In the genomic region with DNA sequence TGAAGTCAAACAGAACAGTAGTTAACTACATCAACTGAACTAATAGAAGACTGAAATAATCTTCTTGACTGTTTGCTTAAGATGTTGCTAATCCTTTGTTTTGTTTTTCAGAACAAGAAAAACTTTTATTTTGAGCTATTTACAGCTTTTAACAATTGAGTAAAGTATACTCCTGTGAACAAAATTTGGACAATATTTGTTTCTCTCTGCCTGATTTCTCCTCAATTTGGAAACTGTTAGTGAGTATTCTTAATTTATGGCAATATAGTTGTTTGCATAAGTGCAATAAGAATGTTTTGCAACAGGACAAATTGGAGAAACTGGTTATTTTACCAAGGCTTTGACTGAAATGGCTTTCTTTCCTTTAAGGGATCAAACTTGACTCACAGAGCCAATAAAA, we compare ENCODE assay signal across 2 cellular contexts.
TF ChIP-seq lines count a peak whose summit lies in the region.

No MANE protein-coding gene starts in this region.

TF ChIP-seq in HEK293, 187 proteins besides CTCF, POLR2A, EP300 and RAD21:
- TF ChIP-seq ZNF571 (tag by site-specific recombination; IDR thresholded peaks at IDR 0.05): no peak
- TF ChIP-seq, protein P1, sequence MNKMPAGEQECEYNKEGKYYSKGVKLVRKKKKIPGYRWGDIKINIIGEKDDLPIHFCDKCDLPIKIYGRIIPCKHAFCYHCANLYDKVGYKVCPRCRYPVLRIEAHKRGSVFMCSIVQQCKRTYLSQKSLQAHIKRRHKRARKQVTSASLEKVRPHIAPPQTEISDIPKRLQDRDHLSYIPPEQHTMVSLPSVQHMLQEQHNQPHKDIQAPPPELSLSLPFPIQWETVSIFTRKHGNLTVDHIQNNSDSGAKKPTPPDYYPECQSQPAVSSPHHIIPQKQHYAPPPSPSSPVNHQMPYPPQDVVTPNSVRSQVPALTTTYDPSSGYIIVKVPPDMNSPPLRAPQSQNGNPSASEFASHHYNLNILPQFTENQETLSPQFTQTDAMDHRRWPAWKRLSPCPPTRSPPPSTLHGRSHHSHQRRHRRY (tag by site-specific recombination; IDR thresholded peaks at IDR 0.05): no peak
- peak; percentile 88 for TF ChIP-seq SETDB1 (IDR thresholded peaks at IDR 0.05; ENCODE audit: insufficient read length, low read length)
- TF ChIP-seq REPIN1 (tag by site-specific recombination; IDR thresholded peaks at IDR 0.05; ENCODE audit: low read depth): no peak

TF ChIP-seq in K562, 482 proteins besides CTCF, POLR2A, EP300 and RAD21:
- TF ChIP-seq BCL6 (CRISPR knock-in tag; IDR thresholded peaks at IDR 0.05) (no peak), HNRNPUL1 (IDR thresholded peaks at IDR 0.05; ENCODE audit: low read length) (no peak), PCBP1 (IDR thresholded peaks at IDR 0.05; ENCODE audit: low read depth, low read length, poor library complexity, severe bottlenecking) (no peak), CBX3 (IDR thresholded peaks at IDR 0.05; ENCODE audit: borderline replicate concordance in 1 of 2, low read length in 2 of 2) (peak in 1 of 2 experiments; percentile 96; a peak in 2 of 3 replicates), CBX5 (IDR thresholded peaks at IDR 0.05; ENCODE audit: borderline replicate concordance, low read depth) (peak; percentile 81; the same call in 1 of the 2 replicates), TRIM28 (IDR thresholded peaks at IDR 0.05) (peak; percentile 84; the same call in 1 of the 2 replicates), HLTF (IDR thresholded peaks at IDR 0.05) (0 out of 2 replicates have a peak, but pooled peaks have one; percentile 28), TRIM24 (IDR thresholded peaks at IDR 0.05) (peak in 1 of 2 experiments; percentile 62; a peak in 1 of 4 replicates)
- TF ChIP-seq, protein P2, sequence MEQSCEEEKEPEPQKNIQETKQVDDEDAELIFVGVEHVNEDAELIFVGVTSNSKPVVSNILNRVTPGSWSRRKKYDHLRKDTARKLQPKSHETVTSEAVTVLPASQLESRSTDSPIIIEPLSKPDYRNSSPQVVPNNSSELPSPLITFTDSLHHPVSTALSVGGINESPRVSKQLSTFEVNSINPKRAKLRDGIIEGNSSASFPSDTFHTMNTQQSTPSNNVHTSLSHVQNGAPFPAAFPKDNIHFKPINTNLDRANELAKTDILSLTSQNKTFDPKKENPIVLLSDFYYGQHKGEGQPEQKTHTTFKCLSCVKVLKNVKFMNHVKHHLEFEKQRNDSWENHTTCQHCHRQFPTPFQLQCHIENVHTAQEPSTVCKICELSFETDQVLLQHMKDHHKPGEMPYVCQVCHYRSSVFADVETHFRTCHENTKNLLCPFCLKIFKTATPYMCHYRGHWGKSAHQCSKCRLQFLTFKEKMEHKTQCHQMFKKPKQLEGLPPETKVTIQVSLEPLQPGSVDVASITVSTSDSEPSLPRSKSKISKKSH (CRISPR knock-in tag; IDR thresholded peaks at IDR 0.05): peak; percentile 82; the same call in 1 of the 2 replicates
- TF ChIP-seq, protein P3, sequence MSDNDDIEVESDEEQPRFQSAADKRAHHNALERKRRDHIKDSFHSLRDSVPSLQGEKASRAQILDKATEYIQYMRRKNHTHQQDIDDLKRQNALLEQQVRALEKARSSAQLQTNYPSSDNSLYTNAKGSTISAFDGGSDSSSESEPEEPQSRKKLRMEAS (CRISPR knock-in tag; IDR thresholded peaks at IDR 0.05): no peak
- TF ChIP-seq, protein P4, sequence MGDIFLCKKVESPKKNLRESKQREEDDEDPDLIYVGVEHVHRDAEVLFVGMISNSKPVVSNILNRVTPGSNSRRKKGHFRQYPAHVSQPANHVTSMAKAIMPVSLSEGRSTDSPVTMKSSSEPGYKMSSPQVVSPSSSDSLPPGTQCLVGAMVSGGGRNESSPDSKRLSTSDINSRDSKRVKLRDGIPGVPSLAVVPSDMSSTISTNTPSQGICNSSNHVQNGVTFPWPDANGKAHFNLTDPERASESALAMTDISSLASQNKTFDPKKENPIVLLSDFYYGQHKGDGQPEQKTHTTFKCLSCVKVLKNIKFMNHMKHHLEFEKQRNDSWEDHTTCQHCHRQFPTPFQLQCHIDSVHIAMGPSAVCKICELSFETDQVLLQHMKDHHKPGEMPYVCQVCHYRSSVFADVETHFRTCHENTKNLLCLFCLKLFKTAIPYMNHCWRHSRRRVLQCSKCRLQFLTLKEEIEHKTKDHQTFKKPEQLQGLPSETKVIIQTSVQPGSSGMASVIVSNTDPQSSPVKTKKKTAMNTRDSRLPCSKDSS (IDR thresholded peaks at IDR 0.05; ENCODE audit: low read depth, partially characterized antibody): peak; percentile 69
